In genomic region chr21:45972716-45973474, GRCh38 we compare ENCODE assay signal across 8 cellular contexts. TPM values are rescaled to one million over a fixed set of nuclear protein-coding genes. Genes with fewer than 3 reads are reported as not detected.
DNase-seq lines count a peak whose midpoint lies in the region; ATAC-seq, FAIRE-seq and TF ChIP-seq lines count a peak whose summit lies in the region.

No MANE protein-coding gene starts in this region.

- H3K4me2 ChIP-seq in neural progenitor cell, result peak overlapping the region; percentile 83

- H3F3A ChIP-seq in neural progenitor cell (ENCODE audit: low read depth), result peaks cover 10% of the 10 kb centered on the region

- peaks cover 13% of the 10 kb centered on the region for H3K27me3 Mint-ChIP-seq in neural progenitor cell (ENCODE audit: insufficient read depth, low read depth)

- H3K9ac ChIP-seq in neural progenitor cell, result no peak overlapping the region

- H3K36me3 ChIP-seq in Peyer's patch (no peaks in the 10 kb centered on the region), neural progenitor cell (no peaks in the 10 kb centered on the region)

- no peaks in the 10 kb centered on the region for H3K9me3 Mint-ChIP-seq in neural progenitor cell

- no peaks in the 10 kb centered on the region for H3K36me3 Mint-ChIP-seq in neural progenitor cell

- H3K9me3 ChIP-seq in Peyer's patch (no peaks in the 10 kb centered on the region), neural progenitor cell (ENCODE audit: low read depth) (no peaks in the 10 kb centered on the region)

- H3K27ac ChIP-seq in Peyer's patch (peak overlapping the region; percentile 78 to 95 (median 84)), neural progenitor cell (no peak overlapping the region)

- no peaks in the 10 kb centered on the region for H4K20me1 ChIP-seq in neural progenitor cell (ENCODE audit: low read depth)

- peak overlapping the region; percentile 80 for H2AFZ ChIP-seq in neural progenitor cell (replicated peaks)

- ATAC-seq in HG03432 (IDR thresholded peaks at IDR 0.05; ENCODE audit: unreplicated experiment), result no peak

- no peak overlapping the region for H3K27ac Mint-ChIP-seq in neural progenitor cell

- no peak overlapping the region for H3K4me3 Mint-ChIP-seq in neural progenitor cell

- no peak for FAIRE-seq in RCC 7860 (lab: Jason Lieb, UNC)

- H3K27me3 ChIP-seq in Peyer's patch (peaks cover 0 to 9% of the 10 kb centered on the region in 2 donors), neural progenitor cell (peaks cover 69% of the 10 kb centered on the region)

- TF ChIP-seq POLR2A in Peyer's patch (IDR thresholded peaks at IDR 0.05), result no peak

- H3K4me1 ChIP-seq in Peyer's patch (peaks cover 3 to 48% (median 21%) of the 10 kb centered on the region in 4 donors), neural progenitor cell (peaks cover 20% of the 10 kb centered on the region)

- peaks cover 30% of the 10 kb centered on the region for H3K4me1 Mint-ChIP-seq in neural progenitor cell

- H3K79me2 ChIP-seq in neural progenitor cell (ENCODE audit: low read depth), result no peaks in the 10 kb centered on the region

- H3K4me3 ChIP-seq in Peyer's patch, result peak overlapping the region; percentile 46 to 56 (median 52)
- H3K4me3 ChIP-seq in neural progenitor cell, result peak overlapping the region; percentile 44

- no peak for TF ChIP-seq CTCF in GM10266 (IDR thresholded peaks at IDR 0.05; ENCODE audit: control insufficient read depth, insufficient read depth, low read depth, missing control alignments)
- no peak for TF ChIP-seq CTCF in Peyer's patch (IDR thresholded peaks at IDR 0.05)
- no peak for TF ChIP-seq CTCF in neural progenitor cell (IDR thresholded peaks at IDR 0.05)

- DNase-seq in GM10266 (ENCODE audit: extremely low spot score) (peak; percentile 26), Peyer's patch (peak in 2 of 3 donors; percentile 59 to 62), fibroblast of gingiva (ENCODE audit: low read depth) (peak; percentile 94), neural progenitor cell (ENCODE audit: low spot score) (peak; percentile 61), RCC 7860 (ENCODE audit: low spot score) (no peak), DMS114 treated with DMSO at 0.1 percent for 48 hours (lab: John Stamatoyannopoulos, UW; ENCODE audit: unreplicated experiment) (no peak), NOMO-1 treated with dmso at 0.1 percent for 144 hours (lab: John Stamatoyannopoulos, UW; ENCODE audit: unreplicated experiment) (no peak)

RNA-seq across cellular contexts. Expression of gene COL6A1, which starts 8.7 kb away (rescaled TPM):
- total RNA-seq in Peyer's patch (100 to 1,000 TPM in 3 of 4 donors, 10 to 100 TPM in 1; 37.7 to 458 (median 161) TPM), neural progenitor cell (ENCODE audit: low replicate concordance) (12.6 and 52.2 TPM in 2 replicates)

Comparison
In these comparisons a context has a peak if more than half of its experiments do, and no peak if none do; other contexts are left out.
1. DNase-seq: peak in GM10266 (single experiment), Peyer's patch (2 of 3), fibroblast of gingiva (single experiment) and neural progenitor cell (single experiment); none in RCC 7860 (single experiment), DMS114 treated with DMSO at 0.1 percent for 48 hours (single experiment) and NOMO-1 treated with dmso at 0.1 percent for 144 hours (single experiment).